ENCODE assay signal across 9 cellular contexts in the genomic region with DNA sequence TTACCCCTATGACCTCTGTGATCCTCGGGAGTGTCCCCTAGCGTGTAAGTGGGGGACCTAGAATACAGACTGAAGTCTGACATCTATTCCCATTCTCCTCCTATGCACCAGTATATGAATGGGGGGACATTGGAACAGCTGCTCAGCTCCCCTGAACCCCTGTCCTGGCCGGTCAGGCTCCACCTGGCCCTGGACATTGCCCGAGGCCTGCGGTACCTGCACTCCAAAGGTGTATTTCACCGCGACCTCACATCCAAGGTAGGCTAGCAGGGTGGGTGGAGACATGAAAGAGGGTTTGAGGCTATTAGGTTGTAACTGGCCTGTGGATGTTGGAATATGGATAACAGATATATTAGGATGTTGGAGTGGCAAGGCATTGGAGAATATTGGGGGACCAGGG. TPM values are rescaled to one million over a fixed set of nuclear protein-coding genes. Genes with fewer than 3 reads are reported as not detected.
DNase-seq lines count a peak whose midpoint lies in the region; ATAC-seq and TF ChIP-seq lines count a peak whose summit lies in the region.
"Had no signal": no experiment of that assay in that cellular context is flagged by ENCODE, and none has a peak within 500 bp of the region (broad histone marks: within the 10 kb centered on the region; RNA-seq: fewer than 3 reads in every experiment).

No MANE protein-coding gene starts in this region.

- H3K9me3 Mint-ChIP-seq in stimulated activated naive CD8-positive, alpha-beta T cell treated with anti-CD3 and anti-CD28 coated beads, Interleukin-15, Interleukin-2, amounts not matched to agents 100 ng/mL and 50 ng/mL, for 24 hours = no peaks in the 10 kb centered on the region
- no peaks in the 10 kb centered on the region for H3K9me3 Mint-ChIP-seq in stimulated activated naive CD8-positive, alpha-beta T cell treated with anti-CD3 and anti-CD28 coated beads, Interleukin-15, amount 100 ng/mL, for 72 hours
- no peaks in the 10 kb centered on the region for H3K9me3 Mint-ChIP-seq in activated T-helper 2 cell treated with anti-CD3 and anti-CD28 coated beads, Interferon-gamma antibody, Interleukin-2, Interleukin-4, amounts not matched to agents 10 μg/mL and 5 μg/mL and 100 μg/mL, durations not matched to agents 14 hours and 24 hours and 36 hours
- H3K9me3 Mint-ChIP-seq in mesothelial cell of epicardium = no peaks in the 10 kb centered on the region

- no peaks in the 10 kb centered on the region for H3K27me3 Mint-ChIP-seq in stimulated activated naive CD8-positive, alpha-beta T cell treated with anti-CD3 and anti-CD28 coated beads, Interleukin-15, Interleukin-2, amounts not matched to agents 100 ng/mL and 50 ng/mL, for 24 hours
- H3K27me3 Mint-ChIP-seq in stimulated activated naive CD8-positive, alpha-beta T cell treated with anti-CD3 and anti-CD28 coated beads, Interleukin-15, amount 100 ng/mL, for 72 hours = no peaks in the 10 kb centered on the region
- H3K27me3 Mint-ChIP-seq in activated T-helper 2 cell treated with anti-CD3 and anti-CD28 coated beads, Interferon-gamma antibody, Interleukin-2, Interleukin-4, amounts not matched to agents 10 μg/mL and 5 μg/mL and 100 μg/mL, durations not matched to agents 14 hours and 24 hours and 36 hours (ENCODE audit: low read depth) = no peaks in the 10 kb centered on the region
- H3K27me3 Mint-ChIP-seq in mesothelial cell of epicardium (ENCODE audit: low read depth) = peaks cover 4% of the 10 kb centered on the region

- DNase-seq in stimulated activated naive CD8-positive, alpha-beta T cell treated with anti-CD3 and anti-CD28 coated beads, Interleukin-15, amount 100 ng/mL, for 72 hours = no peak
- DNase-seq in activated T-helper 2 cell treated with anti-CD3 and anti-CD28 coated beads, Interferon-gamma antibody, Interleukin-2, Interleukin-4, amounts not matched to agents 10 μg/mL and 5 μg/mL and 100 μg/mL, durations not matched to agents 14 hours and 24 hours and 36 hours (ENCODE audit: low spot score) = no peak
- no peak for DNase-seq in mesothelial cell of epicardium (ENCODE audit: low spot score in 2 of 2, unreplicated experiment in 2 of 2)
- DNase-seq in NOMO-1 treated with DMSO at 0.1 percent for 48 hours (lab: John Stamatoyannopoulos, UW; ENCODE audit: unreplicated experiment) = no peak
- no peak for DNase-seq in central memory CD4-positive, alpha-beta T cell
- DNase-seq in NCI-H187 (lab: John Stamatoyannopoulos, UW) = no peak
- DNase-seq: aorta had no signal

- no peak for TF ChIP-seq CTCF in mesothelial cell of epicardium (IDR thresholded peaks at IDR 0.05; ENCODE audit: unreplicated experiment)

- peaks cover 22% of the 10 kb centered on the region for H3K36me3 Mint-ChIP-seq in stimulated activated naive CD8-positive, alpha-beta T cell treated with anti-CD3 and anti-CD28 coated beads, Interleukin-15, Interleukin-2, amounts not matched to agents 100 ng/mL and 50 ng/mL, for 24 hours (ENCODE audit: low read depth)
- peaks cover 36% of the 10 kb centered on the region for H3K36me3 Mint-ChIP-seq in activated T-helper 2 cell treated with anti-CD3 and anti-CD28 coated beads, Interferon-gamma antibody, Interleukin-2, Interleukin-4, amounts not matched to agents 10 μg/mL and 5 μg/mL and 100 μg/mL, durations not matched to agents 14 hours and 24 hours and 36 hours (ENCODE audit: low read depth)
- H3K36me3 Mint-ChIP-seq in mesothelial cell of epicardium = peaks cover 18% of the 10 kb centered on the region

- ATAC-seq in stimulated activated naive CD8-positive, alpha-beta T cell treated with anti-CD3 and anti-CD28 coated beads, Interleukin-15, amount 100 ng/mL, for 72 hours = no peak
- ATAC-seq in GM21447 (IDR thresholded peaks at IDR 0.05; ENCODE audit: unreplicated experiment) = no peak

- peaks cover 41% of the 10 kb centered on the region for H3K4me1 Mint-ChIP-seq in stimulated activated naive CD8-positive, alpha-beta T cell treated with anti-CD3 and anti-CD28 coated beads, Interleukin-15, Interleukin-2, amounts not matched to agents 100 ng/mL and 50 ng/mL, for 24 hours (ENCODE audit: low read depth)
- H3K4me1 Mint-ChIP-seq in stimulated activated naive CD8-positive, alpha-beta T cell treated with anti-CD3 and anti-CD28 coated beads, Interleukin-15, amount 100 ng/mL, for 72 hours = peaks cover 59% of the 10 kb centered on the region
- peaks cover 37% of the 10 kb centered on the region for H3K4me1 Mint-ChIP-seq in activated T-helper 2 cell treated with anti-CD3 and anti-CD28 coated beads, Interferon-gamma antibody, Interleukin-2, Interleukin-4, amounts not matched to agents 10 μg/mL and 5 μg/mL and 100 μg/mL, durations not matched to agents 14 hours and 24 hours and 36 hours (ENCODE audit: low read depth)
- H3K4me1 Mint-ChIP-seq in mesothelial cell of epicardium = peaks cover 29% of the 10 kb centered on the region

- no peak overlapping the region for H3K27ac Mint-ChIP-seq in stimulated activated naive CD8-positive, alpha-beta T cell treated with anti-CD3 and anti-CD28 coated beads, Interleukin-15, Interleukin-2, amounts not matched to agents 100 ng/mL and 50 ng/mL, for 24 hours
- no peak overlapping the region for H3K27ac Mint-ChIP-seq in stimulated activated naive CD8-positive, alpha-beta T cell treated with anti-CD3 and anti-CD28 coated beads, Interleukin-15, amount 100 ng/mL, for 72 hours
- H3K27ac Mint-ChIP-seq in activated T-helper 2 cell treated with anti-CD3 and anti-CD28 coated beads, Interferon-gamma antibody, Interleukin-2, Interleukin-4, amounts not matched to agents 10 μg/mL and 5 μg/mL and 100 μg/mL, durations not matched to agents 14 hours and 24 hours and 36 hours = no peak overlapping the region
- H3K27ac Mint-ChIP-seq in mesothelial cell of epicardium = peak overlapping the region; percentile 30

- H3K4me3 Mint-ChIP-seq in stimulated activated naive CD8-positive, alpha-beta T cell treated with anti-CD3 and anti-CD28 coated beads, Interleukin-15, Interleukin-2, amounts not matched to agents 100 ng/mL and 50 ng/mL, for 24 hours = peak overlapping the region; percentile 55
- peak overlapping the region in 1 of 2 donors; percentile 82 for H3K4me3 Mint-ChIP-seq in stimulated activated naive CD8-positive, alpha-beta T cell treated with anti-CD3 and anti-CD28 coated beads, Interleukin-15, amount 100 ng/mL, for 72 hours
- H3K4me3 Mint-ChIP-seq in activated T-helper 2 cell treated with anti-CD3 and anti-CD28 coated beads, Interferon-gamma antibody, Interleukin-2, Interleukin-4, amounts not matched to agents 10 μg/mL and 5 μg/mL and 100 μg/mL, durations not matched to agents 14 hours and 24 hours and 36 hours (ENCODE audit: low read depth) = peak overlapping the region; percentile 37
- peak overlapping the region; percentile 27 for H3K4me3 Mint-ChIP-seq in mesothelial cell of epicardium

- intact Hi-C loops in activated T-helper 2 cell treated with anti-CD3 and anti-CD28 coated beads, Interferon-gamma antibody, Interleukin-2, Interleukin-4, amounts not matched to agents 10 μg/mL and 5 μg/mL and 100 μg/mL, durations not matched to agents 14 hours and 24 hours and 36 hours (cut with micrococcal nuclease) = loop anchor here (10.0 kb wide), 1 partner anchor 208 kb away; a partner anchor contains a TSS

RNA-seq across cellular contexts. Expression of a gene that starts 1.7 kb away (rescaled TPM):
- total RNA-seq in activated T-helper 2 cell treated with anti-CD3 and anti-CD28 coated beads, Interferon-gamma antibody, Interleukin-2, Interleukin-4, amounts not matched to agents 10 μg/mL and 5 μg/mL and 100 μg/mL, durations not matched to agents 14 hours and 24 hours and 36 hours = 44.5 and 48.0 TPM in 2 replicates
- 48.7 to 52.9 TPM (median 49.0 TPM) in 3 replicates for total RNA-seq in mesothelial cell of epicardium

RNA-seq across cellular contexts. Expression of a gene that starts 11.5 kb away (rescaled TPM):
- 11.3 and 11.4 TPM in 2 replicates for total RNA-seq in activated T-helper 2 cell treated with anti-CD3 and anti-CD28 coated beads, Interferon-gamma antibody, Interleukin-2, Interleukin-4, amounts not matched to agents 10 μg/mL and 5 μg/mL and 100 μg/mL, durations not matched to agents 14 hours and 24 hours and 36 hours
- total RNA-seq in mesothelial cell of epicardium = 4.2 to 5.2 TPM (median 4.7 TPM) in 3 replicates

RNA-seq across cellular contexts. Expression of a gene that starts 44.0 kb away (rescaled TPM):
- total RNA-seq in activated T-helper 2 cell treated with anti-CD3 and anti-CD28 coated beads, Interferon-gamma antibody, Interleukin-2, Interleukin-4, amounts not matched to agents 10 μg/mL and 5 μg/mL and 100 μg/mL, durations not matched to agents 14 hours and 24 hours and 36 hours = 90.2 and 92.1 TPM in 2 replicates
- total RNA-seq in mesothelial cell of epicardium = not detected in 3 replicates

RNA-seq across cellular contexts. Expression of a gene that starts 51.1 kb away (rescaled TPM):
- total RNA-seq in activated T-helper 2 cell treated with anti-CD3 and anti-CD28 coated beads, Interferon-gamma antibody, Interleukin-2, Interleukin-4, amounts not matched to agents 10 μg/mL and 5 μg/mL and 100 μg/mL, durations not matched to agents 14 hours and 24 hours and 36 hours = 5,290 and 6,583 TPM in 2 replicates
- total RNA-seq in mesothelial cell of epicardium = 20,234 to 21,305 TPM (median 21,148 TPM) in 3 replicates

RNA-seq across cellular contexts. Expression of a gene that starts 51.4 kb away (rescaled TPM):
- total RNA-seq in activated T-helper 2 cell treated with anti-CD3 and anti-CD28 coated beads, Interferon-gamma antibody, Interleukin-2, Interleukin-4, amounts not matched to agents 10 μg/mL and 5 μg/mL and 100 μg/mL, durations not matched to agents 14 hours and 24 hours and 36 hours = 23.0 TPM in 2 replicates
- total RNA-seq in mesothelial cell of epicardium = 16.7 to 17.8 TPM (median 17.0 TPM) in 3 replicates

Comparison
In these comparisons a context has a peak if more than half of its experiments do, and no peak if none do; other contexts are left out.
1. RNA of a gene that starts 44.0 kb away (total RNA-seq): 90.2 to 92.1 TPM in activated T-helper 2 cell treated with anti-CD3 and anti-CD28 coated beads, Interferon-gamma antibody, Interleukin-2, Interleukin-4, amounts not matched to agents 10 μg/mL and 5 μg/mL and 100 μg/mL, durations not matched to agents 14 hours and 24 hours and 36 hours; not detected in mesothelial cell of epicardium; every median in the first group is over 10 times any median in the second.